In genomic region chr14:50082308-50082742, GRCh38 we compare ENCODE assay signal across 9 cellular contexts. TPM values are rescaled to one million over a fixed set of nuclear protein-coding genes. Genes with fewer than 3 reads are reported as not detected.
DNase-seq lines count a peak whose midpoint lies in the region; ATAC-seq and TF ChIP-seq lines count a peak whose summit lies in the region.
"Had no signal": no experiment of that assay in that cellular context is flagged by ENCODE, and none has a peak within 500 bp of the region (broad histone marks: within the 10 kb centered on the region; RNA-seq: fewer than 3 reads in every experiment).

No MANE protein-coding gene starts in this region.

- H3K27me3 Mint-ChIP-seq in CD4-positive, CD25-positive, alpha-beta regulatory T cell = no peaks in the 10 kb centered on the region
- H3K27me3 Mint-ChIP-seq in T-helper 17 cell (no peaks in the 10 kb centered on the region), neural progenitor cell (ENCODE audit: insufficient read depth, low read depth) (no peaks in the 10 kb centered on the region)
- H3K27me3 Mint-ChIP-seq in activated naive CD8-positive, alpha-beta T cell treated with anti-CD3 and anti-CD28 coated beads, Interleukin-2, amount 10 ng/mL, durations not matched to agents 7 days and 5 days = no peaks in the 10 kb centered on the region

- BruUV-seq in A673 (replicated peaks; lab: Mats Ljungman, UMichigan) = no TSS peak

- H3K4me2 ChIP-seq in neural progenitor cell = no peak overlapping the region

- H3K27ac Mint-ChIP-seq in CD4-positive, CD25-positive, alpha-beta regulatory T cell = peak overlapping the region; percentile 92 to 96 (median 95)
- peak overlapping the region; percentile 100 for H3K27ac Mint-ChIP-seq in T-helper 17 cell
- H3K27ac Mint-ChIP-seq in activated naive CD8-positive, alpha-beta T cell treated with anti-CD3 and anti-CD28 coated beads, Interleukin-2, amount 10 ng/mL, durations not matched to agents 7 days and 5 days = peak overlapping the region; percentile 94
- no peak overlapping the region for H3K27ac Mint-ChIP-seq in neural progenitor cell

- TF ChIP-seq EP300 in sigmoid colon (IDR thresholded peaks at IDR 0.05) = no peak

- POLR2A ChIA-PET in activated naive CD8-positive, alpha-beta T cell treated with anti-CD3 and anti-CD28 coated beads, Interleukin-2, amount 10 ng/mL, durations not matched to agents 7 days and 5 days (lab: Charles Lee) = interaction anchor here (0.5 to 4.0 kb wide), 26 partner anchors 10 to 483 kb away, joined by 3 to 178 read pairs (median 11); partner anchors contain the start of genes ARF6, LRR1 and NEMF
- POLR2A ChIA-PET in A673 (lab: Charles Lee; ENCODE audit: low non-redundant PET) = interaction anchor here (0.6 kb wide), 1 partner anchor 230 kb away, joined by 3 read pairs; the partner anchor contains the start of gene NEMF

- TF ChIP-seq CTCF in neural progenitor cell (IDR thresholded peaks at IDR 0.05) = no peak
- TF ChIP-seq CTCF in sigmoid colon (IDR thresholded peaks at IDR 0.05) = no peak
- TF ChIP-seq CTCF in A673 (conservative IDR thresholded peaks at IDR 0.05; ENCODE audit: low read depth, low read length) = no peak

- intact Hi-C loops in sigmoid colon (cut with DNase I) (no loop called here), A673 (cut with micrococcal nuclease; ENCODE audit: unreplicated experiment) (no loop called here)

- no peaks in the 10 kb centered on the region for H4K20me1 ChIP-seq in neural progenitor cell (ENCODE audit: low read depth)

- H3K4me1 Mint-ChIP-seq in CD4-positive, CD25-positive, alpha-beta regulatory T cell = peaks cover 40 to 75% (median 54%) of the 10 kb centered on the region in 4 donors
- H3K4me1 Mint-ChIP-seq in T-helper 17 cell = peaks cover 48% of the 10 kb centered on the region
- H3K4me1 Mint-ChIP-seq in activated naive CD8-positive, alpha-beta T cell treated with anti-CD3 and anti-CD28 coated beads, Interleukin-2, amount 10 ng/mL, durations not matched to agents 7 days and 5 days = peaks cover 56% of the 10 kb centered on the region
- H3K4me1 Mint-ChIP-seq in neural progenitor cell = peaks cover 4% of the 10 kb centered on the region

- no peaks in the 10 kb centered on the region for H3K9me3 Mint-ChIP-seq in CD4-positive, CD25-positive, alpha-beta regulatory T cell
- peaks cover 2% of the 10 kb centered on the region for H3K9me3 Mint-ChIP-seq in activated naive CD8-positive, alpha-beta T cell treated with anti-CD3 and anti-CD28 coated beads, Interleukin-2, amount 10 ng/mL, durations not matched to agents 7 days and 5 days
- H3K9me3 Mint-ChIP-seq in neural progenitor cell = peaks cover 3% of the 10 kb centered on the region

- WGBS in sigmoid colon, 2 donors = 67 to 83% methylated on average over 8 of the region's 8 CpGs

- H3F3A ChIP-seq in neural progenitor cell (ENCODE audit: low read depth) = no peaks in the 10 kb centered on the region

- peak; percentile 60 to 67 for ATAC-seq in CD4-positive, CD25-positive, alpha-beta regulatory T cell (ENCODE audit: low read depth in 2 of 2)
- peak; percentile 65 for ATAC-seq in T-helper 17 cell
- ATAC-seq in activated naive CD8-positive, alpha-beta T cell treated with anti-CD3 and anti-CD28 coated beads, Interleukin-2, amount 10 ng/mL, durations not matched to agents 7 days and 5 days (ENCODE audit: low read depth) = peak; percentile 43
- no peak for ATAC-seq in HG03469 (IDR thresholded peaks at IDR 0.05; ENCODE audit: unreplicated experiment)
- ATAC-seq: left ventricle myocardium superior had no signal

- no peaks in the 10 kb centered on the region for H3K79me2 ChIP-seq in neural progenitor cell (ENCODE audit: low read depth)

- peak overlapping the region; percentile 98 for H3K27ac ChIP-seq in CD4-positive, CD25-positive, alpha-beta regulatory T cell (ENCODE audit: insufficient read depth, low read length, poor library complexity, severe bottlenecking)
- H3K27ac ChIP-seq in neural progenitor cell (no peak overlapping the region), sigmoid colon (peak overlapping the region in 1 of 4 donors; percentile 64), A673 (ENCODE audit: low read depth, low read length, poor library complexity, severe bottlenecking) (no peak overlapping the region)

- no peak for TF ChIP-seq POLR2A in sigmoid colon (IDR thresholded peaks at IDR 0.05)

- H3K9me3 ChIP-seq in CD4-positive, CD25-positive, alpha-beta regulatory T cell (ENCODE audit: control insufficient read depth in 2 of 2, low read length in 2 of 2) = no peaks in the 10 kb centered on the region
- H3K9me3 ChIP-seq in T-helper 17 cell (ENCODE audit: control insufficient read depth, low read length, poor library complexity, severe bottlenecking) (no peaks in the 10 kb centered on the region), neural progenitor cell (ENCODE audit: low read depth) (no peaks in the 10 kb centered on the region), sigmoid colon (no peaks in the 10 kb centered on the region), A673 (ENCODE audit: low read depth, low read length, poor library complexity, severe bottlenecking) (no peaks in the 10 kb centered on the region)

- CTCF ChIA-PET in A673 (lab: Charles Lee) = no interaction called here

- H3K4me1 ChIP-seq in CD4-positive, CD25-positive, alpha-beta regulatory T cell (ENCODE audit: control insufficient read depth, insufficient read depth, low read length, poor library complexity, severe bottlenecking) = peaks cover 68% of the 10 kb centered on the region
- peaks cover 4% of the 10 kb centered on the region for H3K4me1 ChIP-seq in neural progenitor cell
- H3K4me1 ChIP-seq in sigmoid colon = peaks cover 0 to 5% (median 2%) of the 10 kb centered on the region in 4 donors
- H3K4me1 ChIP-seq in A673 (ENCODE audit: insufficient read depth, low read length, poor library complexity, severe bottlenecking) = no peaks in the 10 kb centered on the region

- peak; percentile 57 to 79 (median 69) for DNase-seq in CD4-positive, CD25-positive, alpha-beta regulatory T cell
- DNase-seq in T-helper 17 cell (peak in 2 of 3 donors; percentile 52 to 54), neural progenitor cell (ENCODE audit: low spot score) (no peak), sigmoid colon (no peak), A673 (ENCODE audit: low spot score) (no peak), hypothalamus (lab: John Stamatoyannopoulos, UW) (no peak)
- peak; percentile 52 for DNase-seq in activated naive CD8-positive, alpha-beta T cell treated with anti-CD3 and anti-CD28 coated beads, Interleukin-2, amount 10 ng/mL, durations not matched to agents 7 days and 5 days
- DNase-seq: left ventricle myocardium superior had no signal

- peak overlapping the region; percentile 75 for H3K4me3 ChIP-seq in CD4-positive, CD25-positive, alpha-beta regulatory T cell (ENCODE audit: low read depth, low read length)
- H3K4me3 ChIP-seq in neural progenitor cell (no peak overlapping the region), sigmoid colon (no peak overlapping the region), A673 (ENCODE audit: low read depth, low read length, poor library complexity, severe bottlenecking) (no peak overlapping the region)

- H2AFZ ChIP-seq in neural progenitor cell (replicated peaks) = peak overlapping the region; percentile 11

- H3K27me3 ChIP-seq in CD4-positive, CD25-positive, alpha-beta regulatory T cell (ENCODE audit: control insufficient read depth, insufficient read depth, low read length) = no peaks in the 10 kb centered on the region
- H3K27me3 ChIP-seq in neural progenitor cell (no peaks in the 10 kb centered on the region), sigmoid colon (no peaks in the 10 kb centered on the region), A673 (replicated peaks; ENCODE audit: insufficient read depth, low read depth, low read length, poor library complexity) (no peaks in the 10 kb centered on the region)

- peak overlapping the region; percentile 68 to 78 (median 72) for H3K4me3 Mint-ChIP-seq in CD4-positive, CD25-positive, alpha-beta regulatory T cell
- H3K4me3 Mint-ChIP-seq in T-helper 17 cell (peak overlapping the region; percentile 88), neural progenitor cell (no peak overlapping the region)
- peak overlapping the region; percentile 95 for H3K4me3 Mint-ChIP-seq in activated naive CD8-positive, alpha-beta T cell treated with anti-CD3 and anti-CD28 coated beads, Interleukin-2, amount 10 ng/mL, durations not matched to agents 7 days and 5 days

- no peak overlapping the region for H3K9ac ChIP-seq in neural progenitor cell

- H3K36me3 ChIP-seq in CD4-positive, CD25-positive, alpha-beta regulatory T cell (ENCODE audit: control insufficient read depth, insufficient read depth, low read length) = no peaks in the 10 kb centered on the region
- H3K36me3 ChIP-seq in neural progenitor cell (no peaks in the 10 kb centered on the region), sigmoid colon (no peaks in the 10 kb centered on the region), A673 (ENCODE audit: insufficient read depth, low read length, poor library complexity, severe bottlenecking) (no peaks in the 10 kb centered on the region)

- no peaks in the 10 kb centered on the region for H3K36me3 Mint-ChIP-seq in CD4-positive, CD25-positive, alpha-beta regulatory T cell
- H3K36me3 Mint-ChIP-seq in T-helper 17 cell (ENCODE audit: low read depth) (no peaks in the 10 kb centered on the region), neural progenitor cell (no peaks in the 10 kb centered on the region)
- peaks cover 18% of the 10 kb centered on the region for H3K36me3 Mint-ChIP-seq in activated naive CD8-positive, alpha-beta T cell treated with anti-CD3 and anti-CD28 coated beads, Interleukin-2, amount 10 ng/mL, durations not matched to agents 7 days and 5 days

RNA-seq across cellular contexts. Expression of gene VCPKMT, which starts 34.0 kb away (rescaled TPM):
- total RNA-seq in CD4-positive, CD25-positive, alpha-beta regulatory T cell = 30.0 TPM
- polyA plus RNA-seq in CD4-positive, CD25-positive, alpha-beta regulatory T cell = 10 to 100 TPM in 3 of 4 donors, 1 to 10 TPM in 1; 10.0 to 13.6 (median 12.0) TPM
- total RNA-seq in T-helper 17 cell (10 to 100 TPM; 24.5 to 26.3 TPM), neural progenitor cell (ENCODE audit: low replicate concordance) (15.6 and 23.5 TPM in 2 replicates), sigmoid colon (10 to 100 TPM in 2 of 4 donors, 1 to 10 TPM in 2; 7.8 to 12.2 (median 9.4) TPM), A673 (2021) (11.9 and 14.3 TPM in 2 replicates)
- total RNA-seq in activated naive CD8-positive, alpha-beta T cell treated with anti-CD3 and anti-CD28 coated beads, Interleukin-2, amount 10 ng/mL, durations not matched to agents 7 days and 5 days = 10 to 100 TPM; 12.9 to 14.9 TPM
- 1 to 10 TPM; 3.5 to 8.7 (median 4.2) TPM for polyA plus RNA-seq in sigmoid colon

Comparison
In these comparisons a context has a peak if more than half of its experiments do, and no peak if none do; other contexts are left out.
1. DNase-seq: peak in CD4-positive, CD25-positive, alpha-beta regulatory T cell (3 of 3), T-helper 17 cell (2 of 3) and activated naive CD8-positive, alpha-beta T cell treated with anti-CD3 and anti-CD28 coated beads, Interleukin-2, amount 10 ng/mL, durations not matched to agents 7 days and 5 days (single experiment); none in neural progenitor cell (single experiment), sigmoid colon (single experiment), A673 (single experiment) and hypothalamus (0 of 51).